ENCODE assay signal across 26 cellular contexts in the genomic region with DNA sequence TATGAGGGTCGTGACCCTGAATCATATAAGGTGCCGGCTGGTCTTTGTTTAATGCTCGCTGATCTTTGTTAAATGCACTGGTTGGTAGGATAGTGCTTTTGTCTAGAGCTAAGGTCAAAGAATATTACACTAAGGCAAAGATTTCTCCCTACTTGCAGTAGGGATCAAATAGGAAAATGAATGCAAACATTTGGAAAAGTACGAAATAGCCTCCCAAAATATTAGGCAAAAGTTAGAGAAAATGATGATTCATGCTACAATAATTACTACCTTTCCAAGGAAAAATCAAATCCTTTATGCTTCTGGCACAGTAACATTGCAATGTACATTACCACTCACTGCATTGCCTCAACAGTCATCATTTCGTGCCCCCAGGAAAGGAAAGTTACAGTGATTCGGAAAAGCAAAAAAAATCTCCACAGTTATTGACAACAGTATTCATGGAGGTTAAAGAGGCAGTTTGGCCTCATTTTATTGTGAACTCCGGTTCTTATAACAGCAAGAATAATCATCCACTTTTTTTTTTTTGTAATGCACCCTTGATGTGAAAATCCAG.
DNase-seq lines count a peak whose midpoint lies in the region; ATAC-seq and TF ChIP-seq lines count a peak whose summit lies in the region.
"Had no signal": no experiment of that assay in that cellular context is flagged by ENCODE, and none has a peak within 500 bp of the region (broad histone marks: within the 10 kb centered on the region; RNA-seq: fewer than 3 reads in every experiment).

No MANE protein-coding gene starts in this region.

- no peak for ATAC-seq in CD8-positive, alpha-beta T cell
- ATAC-seq in gastrocnemius medialis (no peak), GM21576 (IDR thresholded peaks at IDR 0.05; ENCODE audit: unreplicated experiment) (no peak)
- ATAC-seq: activated CD4-positive, alpha-beta T cell treated with anti-CD3 and anti-CD28 coated beads for 36 hours; activated CD8-positive, alpha-beta T cell treated with anti-CD3 and anti-CD28 coated beads for 36 hours; foreskin keratinocyte; heart left ventricle had no signal

- no peak overlapping the region for H3K4me3 ChIP-seq in CD8-positive, alpha-beta T cell (ENCODE audit: low read depth, low read length)
- H3K4me3 ChIP-seq in adipocyte (ENCODE audit: low read length) (peak overlapping the region; percentile 29), gastrocnemius medialis (no peak overlapping the region)
- H3K4me3 ChIP-seq: esophagus squamous epithelium, heart left ventricle, upper lobe of left lung had no signal

- no peaks in the 10 kb centered on the region for H3K9me3 ChIP-seq in CD8-positive, alpha-beta T cell (ENCODE audit: low read length)
- H3K9me3 ChIP-seq in adipocyte (ENCODE audit: control insufficient read depth, low read length) (no peaks in the 10 kb centered on the region), gastrocnemius medialis (no peaks in the 10 kb centered on the region)
- H3K9me3 ChIP-seq: esophagus squamous epithelium, heart left ventricle, upper lobe of left lung had no signal

- no peak for DNase-seq in CD8-positive, alpha-beta T cell
- peak; percentile 12 for DNase-seq in NCI-H2227 (lab: John Stamatoyannopoulos, UW; ENCODE audit: unreplicated experiment)
- no peak for DNase-seq in adipocyte (ENCODE audit: low read depth)
- no peak for DNase-seq in gastrocnemius medialis
- no peak for DNase-seq in NCI-H69 (lab: John Stamatoyannopoulos, UW)
- DNase-seq in NCI-H1092 treated with DMSO at 0.1 percent for 48 hours (lab: John Stamatoyannopoulos, UW), result no peak
- DNase-seq: activated CD4-positive, alpha-beta T cell treated with anti-CD3 and anti-CD28 coated beads for 36 hours; activated CD8-positive, alpha-beta memory T cell treated with anti-CD3 and anti-CD28 coated beads, Interleukin-2, amount 50 U/mL, for 48 hours; activated CD8-positive, alpha-beta T cell treated with anti-CD3 and anti-CD28 coated beads for 36 hours; activated naive CD4-positive, alpha-beta T cell treated with Interleukin-2 at 50 U/mL for 16 hours; amygdala; esophagus squamous epithelium; HCEC 1CT; heart left ventricle; kidney; NCI-H146; NCI-H2107; NCI-H446 treated with DMSO at 0.1 percent for 48 hours; NCI-H82; occipital lobe; stimulated activated naive CD4-positive, alpha-beta T cell; upper lobe of left lung had no signal

- H3K9me3 Mint-ChIP-seq in CD8-positive, alpha-beta T cell, result no peaks in the 10 kb centered on the region
- H3K9me3 Mint-ChIP-seq: activated CD8-positive, alpha-beta T cell treated with anti-CD3 and anti-CD28 coated beads for 36 hours; activated T-helper 1 cell treated with anti-CD3 and anti-CD28 coated beads, Interleukin-12 subunit alpha, Interleukin-12 subunit beta, Interleukin-2, Interleukin-4 antibody, amounts not matched to agents 30 ng/mL and 10 ng/mL and 1 ng/mL, durations not matched to agents 14 hours and 24 hours and 36 hours had no signal

- no peaks in the 10 kb centered on the region for H3K36me3 Mint-ChIP-seq in CD8-positive, alpha-beta T cell

- no peak for TF ChIP-seq CTCF in CD8-positive, alpha-beta T cell (IDR thresholded peaks at IDR 0.05)
- no peak for TF ChIP-seq CTCF in gastrocnemius medialis (IDR thresholded peaks at IDR 0.05 in 4 of 5, conservative IDR thresholded peaks at IDR 0.05 in 1 of 5)

- intact Hi-C loops in CD8-positive, alpha-beta T cell (cut with DNase I, micrococcal nuclease), result loop anchor here in 1 of 2 experiments (5.0 to 10.0 kb wide), 3 partner anchors 69 to 197 kb away; a partner anchor contains a TSS
- intact Hi-C loops in gastrocnemius medialis (cut with DNase I; ENCODE audit: low total_unique reads), result no loop called here

- peak overlapping the region; percentile 52 for H3K27ac Mint-ChIP-seq in CD8-positive, alpha-beta T cell
- H3K27ac Mint-ChIP-seq: activated CD4-positive, alpha-beta T cell treated with anti-CD3 and anti-CD28 coated beads for 36 hours; activated T-helper 1 cell treated with anti-CD3 and anti-CD28 coated beads, Interleukin-12 subunit alpha, Interleukin-12 subunit beta, Interleukin-2, Interleukin-4 antibody, amounts not matched to agents 30 ng/mL and 10 ng/mL and 1 ng/mL, durations not matched to agents 14 hours and 24 hours and 36 hours had no signal

- in situ Hi-C loops in gastrocnemius medialis (cut with MboI; ENCODE audit: low sequenced_read_pairs in 4 of 4), result loop anchor here in 1 of 4 donors (10.0 kb wide), 1 partner anchor 47 kb away; no protein-coding TSS in a partner anchor

- no peaks in the 10 kb centered on the region for H3K27me3 Mint-ChIP-seq in CD8-positive, alpha-beta T cell (ENCODE audit: low read depth)
- H3K27me3 Mint-ChIP-seq: activated CD4-positive, alpha-beta T cell treated with anti-CD3 and anti-CD28 coated beads for 36 hours; activated CD8-positive, alpha-beta T cell treated with anti-CD3 and anti-CD28 coated beads for 36 hours had no signal

- H3K27me3 ChIP-seq in CD8-positive, alpha-beta T cell (ENCODE audit: insufficient read depth, low read length), result no peaks in the 10 kb centered on the region
- H3K27me3 ChIP-seq in adipocyte (replicated peaks; ENCODE audit: control insufficient read depth, insufficient read depth, low read length) (peaks cover 6% of the 10 kb centered on the region), gastrocnemius medialis (no peaks in the 10 kb centered on the region)
- H3K27me3 ChIP-seq: esophagus squamous epithelium, foreskin keratinocyte, heart left ventricle, upper lobe of left lung had no signal

- H3K9ac ChIP-seq in adipocyte (ENCODE audit: low read length), result no peak overlapping the region

- POLR2A ChIA-PET in CD8-positive, alpha-beta T cell (lab: Charles Lee), result no interaction called here

- CTCF ChIA-PET in CD8-positive, alpha-beta T cell (lab: Charles Lee), result no interaction called here

- H3K4me1 ChIP-seq in CD8-positive, alpha-beta T cell (ENCODE audit: insufficient read depth, low read length), result peaks cover 26% of the 10 kb centered on the region
- peaks cover 8% of the 10 kb centered on the region for H3K4me1 ChIP-seq in adipocyte (ENCODE audit: control insufficient read depth, insufficient read depth, low read length)
- peaks cover 11 to 37% of the 10 kb centered on the region in 2 donors for H3K4me1 ChIP-seq in gastrocnemius medialis
- H3K4me1 ChIP-seq: foreskin keratinocyte had no signal

- H3K4me1 Mint-ChIP-seq in CD8-positive, alpha-beta T cell (ENCODE audit: low read depth), result peaks cover 30% of the 10 kb centered on the region

- H3K4me3 Mint-ChIP-seq in CD8-positive, alpha-beta T cell, result no peak overlapping the region
- H3K4me3 Mint-ChIP-seq: activated CD4-positive, alpha-beta T cell treated with anti-CD3 and anti-CD28 coated beads for 36 hours; activated CD8-positive, alpha-beta T cell treated with anti-CD3 and anti-CD28 coated beads for 36 hours; activated T-helper 1 cell treated with anti-CD3 and anti-CD28 coated beads, Interleukin-12 subunit alpha, Interleukin-12 subunit beta, Interleukin-2, Interleukin-4 antibody, amounts not matched to agents 30 ng/mL and 10 ng/mL and 1 ng/mL, durations not matched to agents 14 hours and 24 hours and 36 hours; CD14-positive monocyte had no signal

- no peak overlapping the region for H3K27ac ChIP-seq in CD8-positive, alpha-beta T cell (ENCODE audit: low read depth, low read length)
- H3K27ac ChIP-seq in gastrocnemius medialis, result peak overlapping the region in 3 of 4 donors; percentile 91 to 94 (median 91)
- H3K27ac ChIP-seq: esophagus squamous epithelium, foreskin keratinocyte, heart left ventricle, upper lobe of left lung had no signal

- TF ChIP-seq POLR2A in gastrocnemius medialis (IDR thresholded peaks at IDR 0.05), result no peak

- no peaks in the 10 kb centered on the region for H3K36me3 ChIP-seq in CD8-positive, alpha-beta T cell (ENCODE audit: insufficient read depth, low read length)
- H3K36me3 ChIP-seq in adipocyte (ENCODE audit: control insufficient read depth, insufficient read depth, low read length, severe bottlenecking), result no peaks in the 10 kb centered on the region
- H3K36me3 ChIP-seq in gastrocnemius medialis, result no peaks in the 10 kb centered on the region
- H3K36me3 ChIP-seq: esophagus squamous epithelium, heart left ventricle, upper lobe of left lung had no signal
